17 cellular contexts compared by ENCODE assay signal in the genomic region with DNA sequence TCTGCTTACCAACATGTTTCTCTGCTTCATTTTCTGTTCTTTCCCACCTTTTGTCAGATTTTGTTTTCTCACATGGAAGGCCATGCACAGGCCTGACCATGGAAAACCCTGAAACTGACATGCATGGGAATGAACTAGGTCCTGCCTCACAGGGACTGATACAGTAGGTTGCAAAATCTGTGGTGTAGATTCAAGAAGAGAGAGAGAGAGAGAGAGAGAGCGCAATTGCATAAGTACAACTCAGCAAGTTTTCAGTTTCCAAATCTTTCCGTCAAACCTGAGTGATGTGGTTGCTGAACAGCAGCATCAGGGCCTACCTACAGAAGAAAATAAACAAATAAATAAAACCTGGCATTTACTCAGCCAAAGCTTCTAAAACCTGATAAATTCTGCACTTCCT.
DNase-seq lines count a peak whose midpoint lies in the region; ATAC-seq and TF ChIP-seq lines count a peak whose summit lies in the region.
"Had no signal": no experiment of that assay in that cellular context is flagged by ENCODE, and none has a peak within 500 bp of the region (broad histone marks: within the 10 kb centered on the region; RNA-seq: fewer than 3 reads in every experiment).

No MANE protein-coding gene starts in this region.

- no peaks in the 10 kb centered on the region for H3K27me3 ChIP-seq in right lobe of liver
- H3K27me3 ChIP-seq: BE2C, suprapubic skin had no signal

- H3K4me3 Mint-ChIP-seq in CD14-positive monocyte, result peak overlapping the region in 1 of 2 donors; percentile 70
- H3K4me3 Mint-ChIP-seq in activated T-helper 17 cell treated with anti-CD3 and anti-CD28 coated beads, Interleukin-2, amount 50 U/mL, for 72 hours, result no peak overlapping the region
- H3K4me3 Mint-ChIP-seq: immature natural killer cell had no signal

- peaks cover 0 to 2% of the 10 kb centered on the region in 2 donors for H3K36me3 Mint-ChIP-seq in CD14-positive monocyte
- no peaks in the 10 kb centered on the region for H3K36me3 Mint-ChIP-seq in activated T-helper 17 cell treated with anti-CD3 and anti-CD28 coated beads, Interleukin-2, amount 50 U/mL, for 72 hours (ENCODE audit: low read depth)
- H3K36me3 Mint-ChIP-seq: immature natural killer cell had no signal

- 18% methylated on average over 2 of the region's 2 CpGs for WGBS in right lobe of liver (ENCODE audit: insufficient coverage, low coverage, low lambda C conversion rate, missing lambda C conversion rate)

- DNase-seq in CD14-positive monocyte (ENCODE audit: low spot score), result no peak
- no peak for DNase-seq in right lobe of liver
- no peak for DNase-seq in NCI-H446 treated with DMSO at 0.1 percent for 48 hours (lab: John Stamatoyannopoulos, UW)
- DNase-seq in AG20443 (ENCODE audit: low spot score), result no peak
- DNase-seq in OCI-M2 (lab: John Stamatoyannopoulos, UW; ENCODE audit: unreplicated experiment), result no peak
- DNase-seq: activated naive CD4-positive, alpha-beta T cell treated with anti-CD3 and anti-CD28 coated beads, Interleukin-2, amount 50 U/mL, for 16 hours; BE2C; effector memory CD4-positive, alpha-beta T cell; immature natural killer cell; NCI-H2081; WERI-Rb-1 had no signal

- H3K27me3 Mint-ChIP-seq in CD14-positive monocyte (ENCODE audit: low read depth in 3 of 3), result peaks cover 0 to 2% (median 0%) of the 10 kb centered on the region in 3 donors
- peaks cover 4% of the 10 kb centered on the region for H3K27me3 Mint-ChIP-seq in activated T-helper 17 cell treated with anti-CD3 and anti-CD28 coated beads, Interleukin-2, amount 50 U/mL, for 72 hours
- H3K27me3 Mint-ChIP-seq: progenitor cell of endocrine pancreas had no signal

- no peaks in the 10 kb centered on the region for H3K36me3 ChIP-seq in right lobe of liver
- H3K36me3 ChIP-seq: BE2C, HAP-1, suprapubic skin, WERI-Rb-1 had no signal

- ATAC-seq in HG02610 (IDR thresholded peaks at IDR 0.05; ENCODE audit: unreplicated experiment) (peak; percentile 42), right lobe of liver (peak; percentile 67 to 96 (median 78)), GM18511 (IDR thresholded peaks at IDR 0.05; ENCODE audit: unreplicated experiment) (no peak)
- ATAC-seq in activated T-helper 17 cell treated with anti-CD3 and anti-CD28 coated beads, Interleukin-2, amount 50 U/mL, for 72 hours (replicated peaks), result peak; percentile 68

- H3K4me3 ChIP-seq in right lobe of liver, result no peak overlapping the region
- H3K4me3 ChIP-seq: HAP-1, suprapubic skin had no signal

- peaks cover 44% of the 10 kb centered on the region for H3K4me1 Mint-ChIP-seq in CD14-positive monocyte
- peaks cover 16% of the 10 kb centered on the region for H3K4me1 Mint-ChIP-seq in activated T-helper 17 cell treated with anti-CD3 and anti-CD28 coated beads, Interleukin-2, amount 50 U/mL, for 72 hours

- H3K9me3 ChIP-seq in right lobe of liver, result no peaks in the 10 kb centered on the region
- H3K9me3 ChIP-seq: BE2C, HAP-1, suprapubic skin had no signal

- peaks cover 0 to 8% (median 0%) of the 10 kb centered on the region in 4 donors for H3K4me1 ChIP-seq in right lobe of liver
- H3K4me1 ChIP-seq: BE2C, suprapubic skin had no signal

- H3K27ac Mint-ChIP-seq in CD14-positive monocyte, result peak overlapping the region; percentile 67 to 91 (median 86)
- no peak overlapping the region for H3K27ac Mint-ChIP-seq in activated T-helper 17 cell treated with anti-CD3 and anti-CD28 coated beads, Interleukin-2, amount 50 U/mL, for 72 hours
- H3K27ac Mint-ChIP-seq: immature natural killer cell, progenitor cell of endocrine pancreas had no signal

- H3K27ac ChIP-seq in right lobe of liver, result no peak overlapping the region
- H3K27ac ChIP-seq: suprapubic skin, WERI-Rb-1 had no signal

- H3K9me3 Mint-ChIP-seq in CD14-positive monocyte, result no peaks in the 10 kb centered on the region
- no peaks in the 10 kb centered on the region for H3K9me3 Mint-ChIP-seq in activated T-helper 17 cell treated with anti-CD3 and anti-CD28 coated beads, Interleukin-2, amount 50 U/mL, for 72 hours

- no peak for TF ChIP-seq POLR2A in right lobe of liver (IDR thresholded peaks at IDR 0.05)

- TF ChIP-seq CTCF in CD14-positive monocyte (IDR thresholded peaks at IDR 0.05), result no peak
- no peak for TF ChIP-seq CTCF in right lobe of liver (IDR thresholded peaks at IDR 0.05)

- intact Hi-C loops in CD14-positive monocyte (cut with micrococcal nuclease) (no loop called here), right lobe of liver (cut with DNase I) (no loop called here)
